In the genomic region with DNA sequence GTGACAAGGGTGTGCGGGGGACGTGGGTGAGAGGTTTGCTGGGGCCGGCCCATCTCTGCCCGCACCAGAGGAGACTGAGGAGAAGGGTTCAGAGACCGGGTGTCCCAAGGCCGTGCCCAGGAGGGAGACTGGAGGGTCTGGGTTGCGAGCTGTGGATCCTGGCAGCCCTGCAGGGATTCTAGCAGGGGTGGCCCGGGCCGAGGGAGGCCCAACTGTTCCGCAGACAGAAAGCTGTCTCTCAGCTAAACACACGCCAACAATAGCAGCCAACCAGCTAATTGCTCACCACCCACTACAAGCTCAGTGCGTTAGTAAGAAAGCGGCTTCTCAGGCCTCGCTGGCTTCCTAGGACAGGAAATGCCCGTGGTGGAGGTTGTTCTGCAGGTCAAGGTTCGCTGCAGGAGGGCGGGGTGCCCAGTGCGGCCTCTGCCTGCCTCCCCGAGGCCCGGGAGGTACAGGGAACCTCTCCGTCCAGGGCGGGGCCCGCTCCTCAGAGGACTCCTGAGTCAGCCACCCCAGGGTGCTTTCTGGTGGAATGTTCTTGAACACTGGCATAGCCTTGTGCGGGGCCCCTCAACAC, we compare ENCODE assay signal across 1 cellular context.
A peak's percentile ranks its signal among the peaks of the same experiment; 100 is the strongest.
TF ChIP-seq lines count a peak whose summit lies in the region.

No MANE protein-coding gene starts in this region.

TF ChIP-seq in HepG2, 621 proteins besides CTCF, POLR2A, EP300 and RAD21 (continued from another document and continues in another):
- TF ChIP-seq, protein P1, sequence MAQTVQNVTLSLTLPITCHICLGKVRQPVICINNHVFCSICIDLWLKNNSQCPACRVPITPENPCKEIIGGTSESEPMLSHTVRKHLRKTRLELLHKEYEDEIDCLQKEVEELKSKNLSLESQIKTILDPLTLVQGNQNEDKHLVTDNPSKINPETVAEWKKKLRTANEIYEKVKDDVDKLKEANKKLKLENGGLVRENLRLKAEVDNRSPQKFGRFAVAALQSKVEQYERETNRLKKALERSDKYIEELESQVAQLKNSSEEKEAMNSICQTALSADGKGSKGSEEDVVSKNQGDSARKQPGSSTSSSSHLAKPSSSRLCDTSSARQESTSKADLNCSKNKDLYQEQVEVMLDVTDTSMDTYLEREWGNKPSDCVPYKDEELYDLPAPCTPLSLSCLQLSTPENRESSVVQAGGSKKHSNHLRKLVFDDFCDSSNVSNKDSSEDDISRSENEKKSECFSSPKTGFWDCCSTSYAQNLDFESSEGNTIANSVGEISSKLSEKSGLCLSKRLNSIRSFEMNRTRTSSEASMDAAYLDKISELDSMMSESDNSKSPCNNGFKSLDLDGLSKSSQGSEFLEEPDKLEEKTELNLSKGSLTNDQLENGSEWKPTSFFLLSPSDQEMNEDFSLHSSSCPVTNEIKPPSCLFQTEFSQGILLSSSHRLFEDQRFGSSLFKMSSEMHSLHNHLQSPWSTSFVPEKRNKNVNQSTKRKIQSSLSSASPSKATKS (CRISPR knock-in tag; IDR thresholded peaks at IDR 0.05): no peak
- TF ChIP-seq ZNF30 (CRISPR knock-in tag; IDR thresholded peaks at IDR 0.05) (no peak), ATF1 (CRISPR knock-in tag; IDR thresholded peaks at IDR 0.05) (no peak), ERF (CRISPR knock-in tag; IDR thresholded peaks at IDR 0.05) (0 out of 2 replicates have a peak, but pooled peaks have one; percentile 23), ZBTB7A (CRISPR knock-in tag; IDR thresholded peaks at IDR 0.05) (no peak), ZNF430 (CRISPR knock-in tag; IDR thresholded peaks at IDR 0.05) (no peak), GABPA (IDR thresholded peaks at IDR 0.05; ENCODE audit: low read depth, low read length) (no peak), GABPA (CRISPR knock-in tag; IDR thresholded peaks at IDR 0.05; ENCODE audit: low read depth) (peak; percentile 62), NR2F6 (IDR thresholded peaks at IDR 0.05) (no peak), NR2F6 (CRISPR knock-in tag; IDR thresholded peaks at IDR 0.05) (0 out of 2 replicates have a peak, but pooled peaks have one; percentile 30), ZNF773 (CRISPR knock-in tag; IDR thresholded peaks at IDR 0.05; ENCODE audit: borderline replicate concordance) (no peak), GZF1 (CRISPR knock-in tag; IDR thresholded peaks at IDR 0.05) (no peak), PHF21A (CRISPR knock-in tag; IDR thresholded peaks at IDR 0.05) (0 out of 2 replicates have a peak, but pooled peaks have one; percentile 21), ZNF616 (CRISPR knock-in tag; IDR thresholded peaks at IDR 0.05; ENCODE audit: low read depth) (no peak), ZFY (CRISPR knock-in tag; IDR thresholded peaks at IDR 0.05) (0 out of 2 replicates have a peak, but pooled peaks have one; percentile 17), ZFP36L2 (CRISPR knock-in tag; IDR thresholded peaks at IDR 0.05) (no peak), ATAD3A (CRISPR knock-in tag; IDR thresholded peaks at IDR 0.05) (no peak), ZNF235 (CRISPR knock-in tag; IDR thresholded peaks at IDR 0.05; ENCODE audit: borderline replicate concordance) (no peak), ZNF431 (CRISPR knock-in tag; IDR thresholded peaks at IDR 0.05; ENCODE audit: borderline replicate concordance, low read depth) (no peak), NFATC3 (CRISPR knock-in tag; IDR thresholded peaks at IDR 0.05) (no peak), FLYWCH1 (CRISPR knock-in tag; IDR thresholded peaks at IDR 0.05) (no peak), NFYB (CRISPR knock-in tag; IDR thresholded peaks at IDR 0.05) (no peak), ZSCAN12 (CRISPR knock-in tag; IDR thresholded peaks at IDR 0.05) (no peak), PAWR (CRISPR knock-in tag; IDR thresholded peaks at IDR 0.05; ENCODE audit: borderline replicate concordance) (no peak), ZNF468 (CRISPR knock-in tag; IDR thresholded peaks at IDR 0.05) (no peak), FOXP1 (IDR thresholded peaks at IDR 0.05) (no peak), FOXP1 (CRISPR knock-in tag; IDR thresholded peaks at IDR 0.05) (no peak), GATA4 (IDR thresholded peaks at IDR 0.05; ENCODE audit: borderline replicate concordance, low read depth) (no peak), ZNF143 (CRISPR knock-in tag; IDR thresholded peaks at IDR 0.05) (no peak), WIZ (CRISPR knock-in tag; IDR thresholded peaks at IDR 0.05) (no peak), CEBPB (IDR thresholded peaks at IDR 0.05; ENCODE audit: borderline replicate concordance, low read depth, low read length) (no peak), BRD4 (CRISPR knock-in tag; IDR thresholded peaks at IDR 0.05) (no peak), KDM2A (CRISPR knock-in tag; IDR thresholded peaks at IDR 0.05; ENCODE audit: borderline replicate concordance, low read depth) (no peak)
- TF ChIP-seq, protein P2, sequence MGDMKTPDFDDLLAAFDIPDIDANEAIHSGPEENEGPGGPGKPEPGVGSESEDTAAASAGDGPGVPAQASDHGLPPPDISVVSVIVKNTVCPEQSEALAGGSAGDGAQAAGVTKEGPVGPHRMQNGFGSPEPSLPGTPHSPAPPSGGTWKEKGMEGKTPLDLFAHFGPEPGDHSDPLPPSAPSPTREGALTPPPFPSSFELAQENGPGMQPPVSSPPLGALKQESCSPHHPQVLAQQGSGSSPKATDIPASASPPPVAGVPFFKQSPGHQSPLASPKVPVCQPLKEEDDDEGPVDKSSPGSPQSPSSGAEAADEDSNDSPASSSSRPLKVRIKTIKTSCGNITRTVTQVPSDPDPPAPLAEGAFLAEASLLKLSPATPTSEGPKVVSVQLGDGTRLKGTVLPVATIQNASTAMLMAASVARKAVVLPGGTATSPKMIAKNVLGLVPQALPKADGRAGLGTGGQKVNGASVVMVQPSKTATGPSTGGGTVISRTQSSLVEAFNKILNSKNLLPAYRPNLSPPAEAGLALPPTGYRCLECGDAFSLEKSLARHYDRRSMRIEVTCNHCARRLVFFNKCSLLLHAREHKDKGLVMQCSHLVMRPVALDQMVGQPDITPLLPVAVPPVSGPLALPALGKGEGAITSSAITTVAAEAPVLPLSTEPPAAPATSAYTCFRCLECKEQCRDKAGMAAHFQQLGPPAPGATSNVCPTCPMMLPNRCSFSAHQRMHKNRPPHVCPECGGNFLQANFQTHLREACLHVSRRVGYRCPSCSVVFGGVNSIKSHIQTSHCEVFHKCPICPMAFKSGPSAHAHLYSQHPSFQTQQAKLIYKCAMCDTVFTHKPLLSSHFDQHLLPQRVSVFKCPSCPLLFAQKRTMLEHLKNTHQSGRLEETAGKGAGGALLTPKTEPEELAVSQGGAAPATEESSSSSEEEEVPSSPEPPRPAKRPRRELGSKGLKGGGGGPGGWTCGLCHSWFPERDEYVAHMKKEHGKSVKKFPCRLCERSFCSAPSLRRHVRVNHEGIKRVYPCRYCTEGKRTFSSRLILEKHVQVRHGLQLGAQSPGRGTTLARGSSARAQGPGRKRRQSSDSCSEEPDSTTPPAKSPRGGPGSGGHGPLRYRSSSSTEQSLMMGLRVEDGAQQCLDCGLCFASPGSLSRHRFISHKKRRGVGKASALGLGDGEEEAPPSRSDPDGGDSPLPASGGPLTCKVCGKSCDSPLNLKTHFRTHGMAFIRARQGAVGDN (CRISPR knock-in tag; IDR thresholded peaks at IDR 0.05): peak; percentile 30; the same call in 1 of the 2 replicates
- TF ChIP-seq, protein P3, sequence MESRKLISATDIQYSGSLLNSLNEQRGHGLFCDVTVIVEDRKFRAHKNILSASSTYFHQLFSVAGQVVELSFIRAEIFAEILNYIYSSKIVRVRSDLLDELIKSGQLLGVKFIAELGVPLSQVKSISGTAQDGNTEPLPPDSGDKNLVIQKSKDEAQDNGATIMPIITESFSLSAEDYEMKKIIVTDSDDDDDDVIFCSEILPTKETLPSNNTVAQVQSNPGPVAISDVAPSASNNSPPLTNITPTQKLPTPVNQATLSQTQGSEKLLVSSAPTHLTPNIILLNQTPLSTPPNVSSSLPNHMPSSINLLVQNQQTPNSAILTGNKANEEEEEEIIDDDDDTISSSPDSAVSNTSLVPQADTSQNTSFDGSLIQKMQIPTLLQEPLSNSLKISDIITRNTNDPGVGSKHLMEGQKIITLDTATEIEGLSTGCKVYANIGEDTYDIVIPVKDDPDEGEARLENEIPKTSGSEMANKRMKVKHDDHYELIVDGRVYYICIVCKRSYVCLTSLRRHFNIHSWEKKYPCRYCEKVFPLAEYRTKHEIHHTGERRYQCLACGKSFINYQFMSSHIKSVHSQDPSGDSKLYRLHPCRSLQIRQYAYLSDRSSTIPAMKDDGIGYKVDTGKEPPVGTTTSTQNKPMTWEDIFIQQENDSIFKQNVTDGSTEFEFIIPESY (CRISPR knock-in tag; IDR thresholded peaks at IDR 0.05): no peak
- TF ChIP-seq, protein P4, sequence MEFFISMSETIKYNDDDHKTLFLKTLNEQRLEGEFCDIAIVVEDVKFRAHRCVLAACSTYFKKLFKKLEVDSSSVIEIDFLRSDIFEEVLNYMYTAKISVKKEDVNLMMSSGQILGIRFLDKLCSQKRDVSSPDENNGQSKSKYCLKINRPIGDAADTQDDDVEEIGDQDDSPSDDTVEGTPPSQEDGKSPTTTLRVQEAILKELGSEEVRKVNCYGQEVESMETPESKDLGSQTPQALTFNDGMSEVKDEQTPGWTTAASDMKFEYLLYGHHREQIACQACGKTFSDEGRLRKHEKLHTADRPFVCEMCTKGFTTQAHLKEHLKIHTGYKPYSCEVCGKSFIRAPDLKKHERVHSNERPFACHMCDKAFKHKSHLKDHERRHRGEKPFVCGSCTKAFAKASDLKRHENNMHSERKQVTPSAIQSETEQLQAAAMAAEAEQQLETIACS (CRISPR knock-in tag; IDR thresholded peaks at IDR 0.05): no peak
- TF ChIP-seq, protein P5, sequence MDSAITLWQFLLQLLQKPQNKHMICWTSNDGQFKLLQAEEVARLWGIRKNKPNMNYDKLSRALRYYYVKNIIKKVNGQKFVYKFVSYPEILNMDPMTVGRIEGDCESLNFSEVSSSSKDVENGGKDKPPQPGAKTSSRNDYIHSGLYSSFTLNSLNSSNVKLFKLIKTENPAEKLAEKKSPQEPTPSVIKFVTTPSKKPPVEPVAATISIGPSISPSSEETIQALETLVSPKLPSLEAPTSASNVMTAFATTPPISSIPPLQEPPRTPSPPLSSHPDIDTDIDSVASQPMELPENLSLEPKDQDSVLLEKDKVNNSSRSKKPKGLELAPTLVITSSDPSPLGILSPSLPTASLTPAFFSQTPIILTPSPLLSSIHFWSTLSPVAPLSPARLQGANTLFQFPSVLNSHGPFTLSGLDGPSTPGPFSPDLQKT (CRISPR knock-in tag; IDR thresholded peaks at IDR 0.05; ENCODE audit: borderline replicate concordance): no peak
- TF ChIP-seq, protein P6, sequence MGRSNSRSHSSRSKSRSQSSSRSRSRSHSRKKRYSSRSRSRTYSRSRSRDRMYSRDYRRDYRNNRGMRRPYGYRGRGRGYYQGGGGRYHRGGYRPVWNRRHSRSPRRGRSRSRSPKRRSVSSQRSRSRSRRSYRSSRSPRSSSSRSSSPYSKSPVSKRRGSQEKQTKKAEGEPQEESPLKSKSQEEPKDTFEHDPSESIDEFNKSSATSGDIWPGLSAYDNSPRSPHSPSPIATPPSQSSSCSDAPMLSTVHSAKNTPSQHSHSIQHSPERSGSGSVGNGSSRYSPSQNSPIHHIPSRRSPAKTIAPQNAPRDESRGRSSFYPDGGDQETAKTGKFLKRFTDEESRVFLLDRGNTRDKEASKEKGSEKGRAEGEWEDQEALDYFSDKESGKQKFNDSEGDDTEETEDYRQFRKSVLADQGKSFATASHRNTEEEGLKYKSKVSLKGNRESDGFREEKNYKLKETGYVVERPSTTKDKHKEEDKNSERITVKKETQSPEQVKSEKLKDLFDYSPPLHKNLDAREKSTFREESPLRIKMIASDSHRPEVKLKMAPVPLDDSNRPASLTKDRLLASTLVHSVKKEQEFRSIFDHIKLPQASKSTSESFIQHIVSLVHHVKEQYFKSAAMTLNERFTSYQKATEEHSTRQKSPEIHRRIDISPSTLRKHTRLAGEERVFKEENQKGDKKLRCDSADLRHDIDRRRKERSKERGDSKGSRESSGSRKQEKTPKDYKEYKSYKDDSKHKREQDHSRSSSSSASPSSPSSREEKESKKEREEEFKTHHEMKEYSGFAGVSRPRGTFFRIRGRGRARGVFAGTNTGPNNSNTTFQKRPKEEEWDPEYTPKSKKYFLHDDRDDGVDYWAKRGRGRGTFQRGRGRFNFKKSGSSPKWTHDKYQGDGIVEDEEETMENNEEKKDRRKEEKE (IDR thresholded peaks at IDR 0.05): no peak
- TF ChIP-seq, protein P7, sequence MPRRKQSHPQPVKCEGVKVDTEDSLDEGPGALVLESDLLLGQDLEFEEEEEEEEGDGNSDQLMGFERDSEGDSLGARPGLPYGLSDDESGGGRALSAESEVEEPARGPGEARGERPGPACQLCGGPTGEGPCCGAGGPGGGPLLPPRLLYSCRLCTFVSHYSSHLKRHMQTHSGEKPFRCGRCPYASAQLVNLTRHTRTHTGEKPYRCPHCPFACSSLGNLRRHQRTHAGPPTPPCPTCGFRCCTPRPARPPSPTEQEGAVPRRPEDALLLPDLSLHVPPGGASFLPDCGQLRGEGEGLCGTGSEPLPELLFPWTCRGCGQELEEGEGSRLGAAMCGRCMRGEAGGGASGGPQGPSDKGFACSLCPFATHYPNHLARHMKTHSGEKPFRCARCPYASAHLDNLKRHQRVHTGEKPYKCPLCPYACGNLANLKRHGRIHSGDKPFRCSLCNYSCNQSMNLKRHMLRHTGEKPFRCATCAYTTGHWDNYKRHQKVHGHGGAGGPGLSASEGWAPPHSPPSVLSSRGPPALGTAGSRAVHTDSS (CRISPR knock-in tag; conservative IDR thresholded peaks at IDR 0.05): no peak
- TF ChIP-seq, protein P8, sequence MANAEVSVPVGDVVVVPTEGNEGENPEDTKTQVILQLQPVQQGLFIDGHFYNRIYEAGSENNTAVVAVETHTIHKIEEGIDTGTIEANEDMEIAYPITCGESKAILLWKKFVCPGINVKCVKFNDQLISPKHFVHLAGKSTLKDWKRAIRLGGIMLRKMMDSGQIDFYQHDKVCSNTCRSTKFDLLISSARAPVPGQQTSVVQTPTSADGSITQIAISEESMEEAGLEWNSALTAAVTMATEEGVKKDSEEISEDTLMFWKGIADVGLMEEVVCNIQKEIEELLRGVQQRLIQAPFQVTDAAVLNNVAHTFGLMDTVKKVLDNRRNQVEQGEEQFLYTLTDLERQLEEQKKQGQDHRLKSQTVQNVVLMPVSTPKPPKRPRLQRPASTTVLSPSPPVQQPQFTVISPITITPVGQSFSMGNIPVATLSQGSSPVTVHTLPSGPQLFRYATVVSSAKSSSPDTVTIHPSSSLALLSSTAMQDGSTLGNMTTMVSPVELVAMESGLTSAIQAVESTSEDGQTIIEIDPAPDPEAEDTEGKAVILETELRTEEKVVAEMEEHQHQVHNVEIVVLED (CRISPR knock-in tag; IDR thresholded peaks at IDR 0.05; ENCODE audit: borderline replicate concordance): no peak
- TF ChIP-seq, protein P9, sequence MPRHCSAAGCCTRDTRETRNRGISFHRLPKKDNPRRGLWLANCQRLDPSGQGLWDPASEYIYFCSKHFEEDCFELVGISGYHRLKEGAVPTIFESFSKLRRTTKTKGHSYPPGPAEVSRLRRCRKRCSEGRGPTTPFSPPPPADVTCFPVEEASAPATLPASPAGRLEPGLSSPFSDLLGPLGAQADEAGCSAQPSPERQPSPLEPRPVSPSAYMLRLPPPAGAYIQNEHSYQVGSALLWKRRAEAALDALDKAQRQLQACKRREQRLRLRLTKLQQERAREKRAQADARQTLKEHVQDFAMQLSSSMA (CRISPR knock-in tag; IDR thresholded peaks at IDR 0.05): no peak
- TF ChIP-seq, protein P10, sequence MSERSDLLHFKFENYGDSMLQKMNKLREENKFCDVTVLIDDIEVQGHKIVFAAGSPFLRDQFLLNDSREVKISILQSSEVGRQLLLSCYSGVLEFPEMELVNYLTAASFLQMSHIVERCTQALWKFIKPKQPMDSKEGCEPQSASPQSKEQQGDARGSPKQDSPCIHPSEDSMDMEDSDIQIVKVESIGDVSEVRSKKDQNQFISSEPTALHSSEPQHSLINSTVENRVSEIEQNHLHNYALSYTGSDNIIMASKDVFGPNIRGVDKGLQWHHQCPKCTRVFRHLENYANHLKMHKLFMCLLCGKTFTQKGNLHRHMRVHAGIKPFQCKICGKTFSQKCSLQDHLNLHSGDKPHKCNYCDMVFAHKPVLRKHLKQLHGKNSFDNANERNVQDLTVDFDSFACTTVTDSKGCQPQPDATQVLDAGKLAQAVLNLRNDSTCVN (CRISPR knock-in tag; IDR thresholded peaks at IDR 0.05; ENCODE audit: borderline replicate concordance): no peak
